Comparison of ENCODE assay signal across 8 cellular contexts in the genomic region with DNA sequence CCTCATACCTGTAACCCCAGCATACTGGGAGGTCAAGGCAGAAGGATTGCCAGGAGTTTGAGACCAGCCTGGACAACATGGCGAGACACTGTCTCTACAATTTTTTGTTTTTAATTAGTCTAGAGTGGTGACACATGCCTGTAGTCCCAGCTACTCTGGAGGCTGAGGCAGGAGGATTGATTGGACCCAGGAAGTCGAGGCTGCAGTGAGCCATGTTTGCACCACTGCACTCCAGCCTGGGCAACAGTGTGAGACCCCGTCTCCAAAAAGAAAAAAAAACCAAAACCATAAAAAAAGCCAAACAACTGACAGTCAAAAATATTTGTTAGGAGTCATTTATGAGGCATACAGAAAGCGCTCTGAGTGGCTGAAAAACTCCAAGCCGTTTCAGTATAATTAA.
"Had no signal": no experiment of that assay in that cellular context is flagged by ENCODE, and none has a peak within 500 bp of the region (broad histone marks: within the 10 kb centered on the region; RNA-seq: fewer than 3 reads in every experiment).

No MANE protein-coding gene starts in this region.

- FAIRE-seq: HTR-8/SVneo had no signal

- H3K4me3 ChIP-seq: HAP-1 had no signal

- H3K27ac Mint-ChIP-seq: HFFc6, IgD-negative memory B cell had no signal

- H3K4me3 Mint-ChIP-seq: HFFc6, IgD-negative memory B cell had no signal

- H3K9me3 Mint-ChIP-seq: HFFc6, IgD-negative memory B cell had no signal

- ATAC-seq: HCT116 had no signal

- H3K4me1 Mint-ChIP-seq: IgD-negative memory B cell had no signal

- DNase-seq: GOT3, H7, HFFc6, KBM-7 had no signal

- H3K36me3 Mint-ChIP-seq: IgD-negative memory B cell had no signal

- H3K36me3 ChIP-seq: HAP-1 had no signal

- H3K9me3 ChIP-seq: HAP-1 had no signal
